In the genomic region with DNA sequence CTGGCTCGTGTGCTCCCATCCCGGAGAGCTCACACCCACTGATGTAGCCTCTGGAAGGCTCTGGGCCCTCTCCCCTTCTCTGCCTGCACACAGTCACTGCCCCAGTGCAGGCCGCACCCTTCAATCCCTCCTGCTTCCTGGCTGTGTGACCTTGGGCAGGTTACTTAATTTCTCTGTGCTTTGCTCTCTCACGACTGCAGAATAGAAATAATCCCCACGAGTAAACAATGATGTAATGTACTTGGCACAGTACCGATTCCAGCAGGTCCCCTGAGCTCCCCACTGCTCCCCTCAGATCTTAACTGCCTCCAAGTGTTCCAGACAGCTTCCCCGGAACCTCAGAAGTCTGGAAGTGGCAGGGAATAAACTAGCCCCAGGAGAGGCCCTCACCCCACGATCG, we compare ENCODE assay signal across 21 cellular contexts. TPM values are rescaled to one million over a fixed set of nuclear protein-coding genes. Genes with fewer than 3 reads are reported as not detected.
A peak's percentile ranks its signal among the peaks of the same experiment; 100 is the strongest.
DNase-seq lines count a peak whose midpoint lies in the region; ATAC-seq and TF ChIP-seq lines count a peak whose summit lies in the region.
"Had no signal": no experiment of that assay in that cellular context is flagged by ENCODE, and none has a peak within 500 bp of the region (broad histone marks: within the 10 kb centered on the region; RNA-seq: fewer than 3 reads in every experiment).

No MANE protein-coding gene starts in this region.

- no peaks in the 10 kb centered on the region for H3K27me3 Mint-ChIP-seq in CD4-positive, CD25-positive, alpha-beta regulatory T cell
- H3K27me3 Mint-ChIP-seq in activated T-helper 1 cell treated with anti-CD3 and anti-CD28 coated beads, Interleukin-12 subunit alpha, Interleukin-12 subunit beta, Interleukin-2, Interleukin-4 antibody, amounts not matched to agents 30 ng/mL and 10 ng/mL and 1 ng/mL, durations not matched to agents 14 hours and 24 hours and 36 hours (ENCODE audit: insufficient read depth), result no peaks in the 10 kb centered on the region
- H3K27me3 Mint-ChIP-seq: B cell had no signal

- DNase-seq in A673 (ENCODE audit: low spot score) (peak; percentile 54), lung microvascular endothelial cell (ENCODE audit: low read depth in 2 of 2) (peak; percentile 50 to 64), NOMO-1 (lab: John Stamatoyannopoulos, UW; ENCODE audit: unreplicated experiment in 2 of 2) (no peak)
- DNase-seq in CD4-positive, CD25-positive, alpha-beta regulatory T cell, result no peak
- no peak for DNase-seq in activated T-helper 1 cell treated with anti-CD3 and anti-CD28 coated beads, Interleukin-12 subunit alpha, Interleukin-12 subunit beta, Interleukin-2, Interleukin-4 antibody, amounts not matched to agents 30 ng/mL and 10 ng/mL and 1 ng/mL, durations not matched to agents 14 hours and 24 hours and 36 hours (ENCODE audit: low spot score)
- DNase-seq in stimulated activated CD4-positive, alpha-beta T cell treated with anti-CD3 and anti-CD28 coated beads, Interleukin-15, amount 100 ng/mL, for 24 hours, result no peak
- DNase-seq: Kasumi-1, left cardiac atrium, NCI-H1105 treated with DMSO at 0.1 percent for 48 hours, NCI-H526, SHP77, T-helper 1 cell had no signal

- peak overlapping the region in 2 of 3 donors; percentile 44 to 50 for H3K27ac Mint-ChIP-seq in CD4-positive, CD25-positive, alpha-beta regulatory T cell
- H3K27ac Mint-ChIP-seq in activated T-helper 1 cell treated with anti-CD3 and anti-CD28 coated beads, Interleukin-12 subunit alpha, Interleukin-12 subunit beta, Interleukin-2, Interleukin-4 antibody, amounts not matched to agents 30 ng/mL and 10 ng/mL and 1 ng/mL, durations not matched to agents 14 hours and 24 hours and 36 hours, result peak overlapping the region; percentile 8
- H3K27ac Mint-ChIP-seq: B cell, mesothelial cell of epicardium had no signal

- H3K27ac ChIP-seq in A673 (ENCODE audit: low read depth, low read length, poor library complexity, severe bottlenecking), result peak overlapping the region; percentile 94
- H3K27ac ChIP-seq in CD4-positive, CD25-positive, alpha-beta regulatory T cell (ENCODE audit: insufficient read depth, low read length, poor library complexity, severe bottlenecking), result no peak overlapping the region
- H3K27ac ChIP-seq: cardiac muscle cell, esophagus muscularis mucosa, neutrophil, right atrium auricular region, thoracic aorta had no signal

- H3K36me3 Mint-ChIP-seq in CD4-positive, CD25-positive, alpha-beta regulatory T cell, result peaks cover 40% of the 10 kb centered on the region
- peaks cover 29% of the 10 kb centered on the region for H3K36me3 Mint-ChIP-seq in activated T-helper 1 cell treated with anti-CD3 and anti-CD28 coated beads, Interleukin-12 subunit alpha, Interleukin-12 subunit beta, Interleukin-2, Interleukin-4 antibody, amounts not matched to agents 30 ng/mL and 10 ng/mL and 1 ng/mL, durations not matched to agents 14 hours and 24 hours and 36 hours (ENCODE audit: low read depth)

- H3K4me1 Mint-ChIP-seq in CD4-positive, CD25-positive, alpha-beta regulatory T cell, result peaks cover 0 to 11% (median under 1%) of the 10 kb centered on the region in 4 donors
- H3K4me1 Mint-ChIP-seq in activated T-helper 1 cell treated with anti-CD3 and anti-CD28 coated beads, Interleukin-12 subunit alpha, Interleukin-12 subunit beta, Interleukin-2, Interleukin-4 antibody, amounts not matched to agents 30 ng/mL and 10 ng/mL and 1 ng/mL, durations not matched to agents 14 hours and 24 hours and 36 hours (ENCODE audit: low read depth), result no peaks in the 10 kb centered on the region
- H3K4me1 Mint-ChIP-seq: B cell, mesothelial cell of epicardium had no signal

- intact Hi-C loops in A673 (cut with micrococcal nuclease; ENCODE audit: unreplicated experiment), result no loop called here
- intact Hi-C loops in activated T-helper 1 cell treated with anti-CD3 and anti-CD28 coated beads, Interleukin-12 subunit alpha, Interleukin-12 subunit beta, Interleukin-2, Interleukin-4 antibody, amounts not matched to agents 30 ng/mL and 10 ng/mL and 1 ng/mL, durations not matched to agents 14 hours and 24 hours and 36 hours (cut with micrococcal nuclease), result no loop called here

- H3K27me3 ChIP-seq in A673 (replicated peaks; ENCODE audit: insufficient read depth, low read depth, low read length, poor library complexity), result no peaks in the 10 kb centered on the region
- no peaks in the 10 kb centered on the region for H3K27me3 ChIP-seq in CD4-positive, CD25-positive, alpha-beta regulatory T cell (ENCODE audit: control insufficient read depth, insufficient read depth, low read length)
- H3K27me3 ChIP-seq: cardiac muscle cell, esophagus muscularis mucosa, neutrophil, right atrium auricular region had no signal

- no TSS peak for BruUV-seq in A673 (replicated peaks; lab: Mats Ljungman, UMichigan)

- CTCF ChIA-PET in A673 (lab: Charles Lee), result interaction anchor here (0.8 kb wide), 1 partner anchor 435 kb away, joined by 4 read pairs; no protein-coding TSS in a partner anchor

- ATAC-seq in CD4-positive, CD25-positive, alpha-beta regulatory T cell (ENCODE audit: low read depth in 2 of 2), result no peak
- no peak for ATAC-seq in HG03342 (IDR thresholded peaks at IDR 0.05; ENCODE audit: unreplicated experiment)
- ATAC-seq: left cardiac atrium had no signal

- TF ChIP-seq CTCF in A673 (conservative IDR thresholded peaks at IDR 0.05; ENCODE audit: low read depth, low read length), result no peak

- POLR2A ChIA-PET in A673 (lab: Charles Lee; ENCODE audit: low non-redundant PET), result interaction anchor here (0.9 kb wide), 1 partner anchor 16 kb away, joined by 13 read pairs; no protein-coding TSS in a partner anchor

- no peaks in the 10 kb centered on the region for H3K9me3 Mint-ChIP-seq in CD4-positive, CD25-positive, alpha-beta regulatory T cell
- no peaks in the 10 kb centered on the region for H3K9me3 Mint-ChIP-seq in activated T-helper 1 cell treated with anti-CD3 and anti-CD28 coated beads, Interleukin-12 subunit alpha, Interleukin-12 subunit beta, Interleukin-2, Interleukin-4 antibody, amounts not matched to agents 30 ng/mL and 10 ng/mL and 1 ng/mL, durations not matched to agents 14 hours and 24 hours and 36 hours
- H3K9me3 Mint-ChIP-seq: mesothelial cell of epicardium had no signal

- no peak overlapping the region for H3K4me3 ChIP-seq in A673 (ENCODE audit: low read depth, low read length, poor library complexity, severe bottlenecking)
- H3K4me3 ChIP-seq in CD4-positive, CD25-positive, alpha-beta regulatory T cell (ENCODE audit: low read depth, low read length), result no peak overlapping the region
- H3K4me3 ChIP-seq: cardiac muscle cell, esophagus muscularis mucosa, right atrium auricular region, thoracic aorta had no signal

- H3K36me3 ChIP-seq in A673 (ENCODE audit: insufficient read depth, low read length, poor library complexity, severe bottlenecking), result peaks cover 48% of the 10 kb centered on the region
- peaks cover 39% of the 10 kb centered on the region for H3K36me3 ChIP-seq in CD4-positive, CD25-positive, alpha-beta regulatory T cell (ENCODE audit: control insufficient read depth, insufficient read depth, low read length)
- H3K36me3 ChIP-seq: right atrium auricular region had no signal

- H3K4me1 ChIP-seq in A673 (ENCODE audit: insufficient read depth, low read length, poor library complexity, severe bottlenecking), result peaks cover 26% of the 10 kb centered on the region
- no peaks in the 10 kb centered on the region for H3K4me1 ChIP-seq in CD4-positive, CD25-positive, alpha-beta regulatory T cell (ENCODE audit: control insufficient read depth, insufficient read depth, low read length, poor library complexity, severe bottlenecking)
- H3K4me1 ChIP-seq: right atrium auricular region had no signal

- no peaks in the 10 kb centered on the region for H3K9me3 ChIP-seq in A673 (ENCODE audit: low read depth, low read length, poor library complexity, severe bottlenecking)
- H3K9me3 ChIP-seq in CD4-positive, CD25-positive, alpha-beta regulatory T cell (ENCODE audit: control insufficient read depth in 2 of 2, low read length in 2 of 2), result no peaks in the 10 kb centered on the region
- H3K9me3 ChIP-seq: esophagus muscularis mucosa, neutrophil, right atrium auricular region, thoracic aorta had no signal

- no peak overlapping the region for H3K4me3 Mint-ChIP-seq in CD4-positive, CD25-positive, alpha-beta regulatory T cell
- no peak overlapping the region for H3K4me3 Mint-ChIP-seq in activated T-helper 1 cell treated with anti-CD3 and anti-CD28 coated beads, Interleukin-12 subunit alpha, Interleukin-12 subunit beta, Interleukin-2, Interleukin-4 antibody, amounts not matched to agents 30 ng/mL and 10 ng/mL and 1 ng/mL, durations not matched to agents 14 hours and 24 hours and 36 hours
- H3K4me3 Mint-ChIP-seq: B cell, mesothelial cell of epicardium had no signal

RNA-seq across cellular contexts. Expression of a gene that starts 16.1 kb away (rescaled TPM):
- total RNA-seq in A673 (2021) (200 and 204 TPM in 2 replicates), lung microvascular endothelial cell (9.1 and 30.9 TPM in 2 replicates)
- total RNA-seq in CD4-positive, CD25-positive, alpha-beta regulatory T cell, result 68.2 TPM
- 10 to 100 TPM; 24.9 to 31.0 (median 27.7) TPM for polyA plus RNA-seq in CD4-positive, CD25-positive, alpha-beta regulatory T cell
- 133 and 140 TPM in 2 replicates for total RNA-seq in activated T-helper 1 cell treated with anti-CD3 and anti-CD28 coated beads, Interleukin-12 subunit alpha, Interleukin-12 subunit beta, Interleukin-2, Interleukin-4 antibody, amounts not matched to agents 30 ng/mL and 10 ng/mL and 1 ng/mL, durations not matched to agents 14 hours and 24 hours and 36 hours

RNA-seq across cellular contexts. Expression of a gene that starts 16.5 kb away (rescaled TPM):
- total RNA-seq in A673 (2021) (12.0 and 15.8 TPM in 2 replicates), lung microvascular endothelial cell (2.0 and 2.2 TPM in 2 replicates)
- total RNA-seq in CD4-positive, CD25-positive, alpha-beta regulatory T cell, result 5.0 TPM
- 1 to 10 TPM in 1 of 4 donors, under 1 TPM in 3; 0.29 to 1.0 (median 0.63) TPM for polyA plus RNA-seq in CD4-positive, CD25-positive, alpha-beta regulatory T cell
- 8.4 and 9.5 TPM in 2 replicates for total RNA-seq in activated T-helper 1 cell treated with anti-CD3 and anti-CD28 coated beads, Interleukin-12 subunit alpha, Interleukin-12 subunit beta, Interleukin-2, Interleukin-4 antibody, amounts not matched to agents 30 ng/mL and 10 ng/mL and 1 ng/mL, durations not matched to agents 14 hours and 24 hours and 36 hours

RNA-seq across cellular contexts. Expression of a gene that starts 43.4 kb away (rescaled TPM):
- total RNA-seq in A673 (2021), result 4.8 and 8.2 TPM in 2 replicates
- total RNA-seq in CD4-positive, CD25-positive, alpha-beta regulatory T cell, result 3.5 TPM
- polyA plus RNA-seq in CD4-positive, CD25-positive, alpha-beta regulatory T cell, result 1 to 10 TPM in 2 of 4 donors, under 1 TPM in 2; 0.59 to 2.7 (median 1.3) TPM
- total RNA-seq in activated T-helper 1 cell treated with anti-CD3 and anti-CD28 coated beads, Interleukin-12 subunit alpha, Interleukin-12 subunit beta, Interleukin-2, Interleukin-4 antibody, amounts not matched to agents 30 ng/mL and 10 ng/mL and 1 ng/mL, durations not matched to agents 14 hours and 24 hours and 36 hours, result 12.2 and 12.7 TPM in 2 replicates
- 44.0 and 98.8 TPM in 2 replicates for total RNA-seq in lung microvascular endothelial cell
- total RNA-seq: HT-29 had no signal

Comparison
In these comparisons a context has a peak if more than half of its experiments do, and no peak if none do; other contexts are left out.
1. DNase-seq: peak in A673 (single experiment) and lung microvascular endothelial cell (2 of 2); none in CD4-positive, CD25-positive, alpha-beta regulatory T cell (0 of 3), activated T-helper 1 cell treated with anti-CD3 and anti-CD28 coated beads, Interleukin-12 subunit alpha, Interleukin-12 subunit beta, Interleukin-2, Interleukin-4 antibody, amounts not matched to agents 30 ng/mL and 10 ng/mL and 1 ng/mL, durations not matched to agents 14 hours and 24 hours and 36 hours (single experiment), stimulated activated CD4-positive, alpha-beta T cell treated with anti-CD3 and anti-CD28 coated beads, Interleukin-15, amount 100 ng/mL, for 24 hours (single experiment) and NOMO-1 (0 of 2).